ENCODE assay signal across 9 cellular contexts in the genomic region with DNA sequence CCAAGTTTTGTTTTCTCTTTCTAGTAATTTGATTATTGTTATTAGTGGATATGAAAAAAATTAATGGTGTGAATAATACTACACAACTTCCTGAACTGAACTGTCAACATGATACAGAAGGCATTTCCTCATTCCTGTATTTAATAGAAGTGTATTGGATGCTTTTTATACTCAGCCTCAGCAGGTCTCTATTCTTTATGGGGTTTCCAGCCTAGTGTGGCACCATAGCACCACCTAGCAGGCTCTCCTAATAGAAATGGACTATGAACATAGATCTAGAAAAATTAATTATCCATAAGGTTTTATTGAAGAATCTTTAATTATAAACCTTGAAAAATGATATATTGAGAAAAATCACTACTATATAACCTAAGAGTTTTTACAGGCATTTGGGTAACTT. TPM values are rescaled to one million over a fixed set of nuclear protein-coding genes. Genes with fewer than 3 reads are reported as not detected.
DNase-seq lines count a peak whose midpoint lies in the region; ATAC-seq, FAIRE-seq and TF ChIP-seq lines count a peak whose summit lies in the region.
"Had no signal": no experiment of that assay in that cellular context is flagged by ENCODE, and none has a peak within 500 bp of the region (broad histone marks: within the 10 kb centered on the region; RNA-seq: fewer than 3 reads in every experiment).

No MANE protein-coding gene starts in this region.

- H3K79me2 ChIP-seq in keratinocyte (ENCODE audit: control insufficient read depth, insufficient read depth, low read length), result no peaks in the 10 kb centered on the region

- H3K4me2 ChIP-seq in keratinocyte (ENCODE audit: control insufficient read depth, extremely low read depth, insufficient read depth, low read depth, low read length), result no peak overlapping the region

- H3K9ac ChIP-seq in keratinocyte (ENCODE audit: control insufficient read depth, extremely low read depth, insufficient read depth, low read length), result no peak overlapping the region

- DNase-seq in AG08395 (ENCODE audit: low spot score) (peak; percentile 26), KBM-7 (peak; percentile 8), keratinocyte (ENCODE audit: low read depth, low spot score) (no peak), SKM-1 (lab: John Stamatoyannopoulos, UW; ENCODE audit: unreplicated experiment) (no peak)
- DNase-seq in activated CD8-positive, alpha-beta memory T cell treated with anti-CD3 and anti-CD28 coated beads, Interleukin-2, amount 50 U/mL, for 4 hours, result no peak
- DNase-seq: aorta had no signal

- H3K4me3 ChIP-seq in WI38 (ENCODE audit: low read depth, low read length), result no peak overlapping the region
- no peak overlapping the region for H3K4me3 ChIP-seq in keratinocyte (ENCODE audit: control insufficient read depth in 2 of 3, extremely low read depth in 1 of 3, insufficient read depth in 2 of 3, low read depth in 1 of 3, low read length in 3 of 3)

- H3K36me3 ChIP-seq in keratinocyte (ENCODE audit: control insufficient read depth in 2 of 2, extremely low read depth in 1 of 2, insufficient read depth in 2 of 2, low read length in 2 of 2), result no peaks in the 10 kb centered on the region

- H3K27ac ChIP-seq in keratinocyte (ENCODE audit: control insufficient read depth, insufficient read depth, low read length), result no peak overlapping the region

- no peak for ATAC-seq in HG03175 (IDR thresholded peaks at IDR 0.05; ENCODE audit: unreplicated experiment)
- ATAC-seq in GM21528 (IDR thresholded peaks at IDR 0.05; ENCODE audit: low FRiP score, unreplicated experiment), result no peak

- no peaks in the 10 kb centered on the region for H3K27me3 ChIP-seq in keratinocyte (ENCODE audit: control insufficient read depth, extremely low read depth, insufficient read depth, low read length)

- in situ Hi-C loops in KBM-7 (cut with MboI; ENCODE audit: low pct_unique_long_range_greater_than_20kb, low sequenced_read_pairs), result no loop called here

- H3K9me3 ChIP-seq in keratinocyte (ENCODE audit: control insufficient read depth, low read depth, low read length), result no peaks in the 10 kb centered on the region

- H3K4me1 ChIP-seq in keratinocyte (ENCODE audit: control insufficient read depth, extremely low read depth, insufficient read depth, low read length), result no peaks in the 10 kb centered on the region

- H4K20me1 ChIP-seq in keratinocyte (ENCODE audit: control insufficient read depth, extremely low read depth, insufficient read depth, low read length), result no peaks in the 10 kb centered on the region

- dilution Hi-C loops in keratinocyte (cut with MboI; ENCODE audit: extremely low pct_ligation_motif_present, low sequenced_read_pairs), result no loop called here

- TF ChIP-seq CTCF in WI38 (IDR thresholded peaks at IDR 0.05; ENCODE audit: low read depth, low read length) (peak; percentile 42), keratinocyte (optimal IDR thresholded peaks at IDR 0.05 in 1 of 3, IDR thresholded peaks at IDR 0.05 in 1 of 3, conservative IDR thresholded peaks at IDR 0.05 in 1 of 3; ENCODE audit: extremely low read depth in 1 of 3, insufficient read depth in 2 of 3, low read length in 3 of 3) (peak in 2 of 3 experiments; percentile 32 to 48)

- no peak for FAIRE-seq in keratinocyte (lab: Jason Lieb, UNC)

- no peak overlapping the region for H2AFZ ChIP-seq in keratinocyte (ENCODE audit: control insufficient read depth, low read length)

- no peaks in the 10 kb centered on the region for H3K9me1 ChIP-seq in keratinocyte (ENCODE audit: control insufficient read depth, extremely low read depth, insufficient read depth, low read length)

RNA-seq across cellular contexts. Expression of gene GLRB, which starts 52.4 kb away (rescaled TPM):
- 0.77 to 1.0 TPM (median 0.80 TPM) in 3 replicates for polyA plus RNA-seq in keratinocyte
- polyA plus RNA-seq in keratinocyte (2011; ENCODE audit: low read depth), result 1.1 TPM
- polyA plus RNA-seq in keratinocyte (2011; cell fraction: cytosol; rRNA removed), result 0.34 and 0.72 TPM in 2 replicates
- polyA plus RNA-seq in keratinocyte (2011; cell fraction: nucleus; rRNA removed), result 0.80 and 1.0 TPM in 2 replicates
- 0.56 and 0.69 TPM in 2 replicates for polyA plus RNA-seq in keratinocyte (2012; ENCODE audit: low replicate concordance)
- polyA minus RNA-seq in keratinocyte, result 0.19 to 0.56 TPM in 2 of 3 replicates, not detected in the other
- not detected for polyA minus RNA-seq in keratinocyte (2011; cell fraction: cytosol; rRNA and poly(A)+ RNA removed)
- 1.1 and 1.2 TPM in 2 replicates for polyA minus RNA-seq in keratinocyte (2011; cell fraction: nucleus; rRNA and poly(A)+ RNA removed)

Comparison
In these comparisons a context has a peak if more than half of its experiments do, and no peak if none do; other contexts are left out.
1. DNase-seq: peak in AG08395 (single experiment) and KBM-7 (single experiment); none in keratinocyte (single experiment), SKM-1 (single experiment) and activated CD8-positive, alpha-beta memory T cell treated with anti-CD3 and anti-CD28 coated beads, Interleukin-2, amount 50 U/mL, for 4 hours (single experiment).